18 cellular contexts compared by ENCODE assay signal in genomic region chr12:67496616-67497015, GRCh38.
"Had no signal": no experiment of that assay in that cellular context is flagged by ENCODE, and none has a peak within 500 bp of the region (broad histone marks: within the 10 kb centered on the region; RNA-seq: fewer than 3 reads in every experiment).

No MANE protein-coding gene starts in this region.

- H3K4me3 Mint-ChIP-seq: naive thymus-derived CD4-positive, alpha-beta T cell had no signal

- ATAC-seq: foreskin keratinocyte; gastroesophageal sphincter; heart left ventricle; left cardiac atrium; left lung; left ventricle myocardium superior; lower lobe of right lung; naive thymus-derived CD4-positive, alpha-beta T cell had no signal

- H3K4me3 ChIP-seq: coronary artery, dorsolateral prefrontal cortex, esophagus muscularis mucosa, gastroesophageal sphincter, heart left ventricle, hepatocyte, left lung, lower lobe of right lung had no signal

- DNase-seq: dermis blood vessel endothelial cell; dorsolateral prefrontal cortex; effector CD4-positive, alpha-beta T cell; effector memory CD4-positive, alpha-beta T cell; foreskin keratinocyte; heart left ventricle; hypothalamus; left cardiac atrium; left lung; left ventricle myocardium superior; lower lobe of right lung; mesenchymal stem cell; midbrain; naive thymus-derived CD4-positive, alpha-beta T cell had no signal

- H3K27ac Mint-ChIP-seq: naive thymus-derived CD4-positive, alpha-beta T cell had no signal
